In the genomic region with DNA sequence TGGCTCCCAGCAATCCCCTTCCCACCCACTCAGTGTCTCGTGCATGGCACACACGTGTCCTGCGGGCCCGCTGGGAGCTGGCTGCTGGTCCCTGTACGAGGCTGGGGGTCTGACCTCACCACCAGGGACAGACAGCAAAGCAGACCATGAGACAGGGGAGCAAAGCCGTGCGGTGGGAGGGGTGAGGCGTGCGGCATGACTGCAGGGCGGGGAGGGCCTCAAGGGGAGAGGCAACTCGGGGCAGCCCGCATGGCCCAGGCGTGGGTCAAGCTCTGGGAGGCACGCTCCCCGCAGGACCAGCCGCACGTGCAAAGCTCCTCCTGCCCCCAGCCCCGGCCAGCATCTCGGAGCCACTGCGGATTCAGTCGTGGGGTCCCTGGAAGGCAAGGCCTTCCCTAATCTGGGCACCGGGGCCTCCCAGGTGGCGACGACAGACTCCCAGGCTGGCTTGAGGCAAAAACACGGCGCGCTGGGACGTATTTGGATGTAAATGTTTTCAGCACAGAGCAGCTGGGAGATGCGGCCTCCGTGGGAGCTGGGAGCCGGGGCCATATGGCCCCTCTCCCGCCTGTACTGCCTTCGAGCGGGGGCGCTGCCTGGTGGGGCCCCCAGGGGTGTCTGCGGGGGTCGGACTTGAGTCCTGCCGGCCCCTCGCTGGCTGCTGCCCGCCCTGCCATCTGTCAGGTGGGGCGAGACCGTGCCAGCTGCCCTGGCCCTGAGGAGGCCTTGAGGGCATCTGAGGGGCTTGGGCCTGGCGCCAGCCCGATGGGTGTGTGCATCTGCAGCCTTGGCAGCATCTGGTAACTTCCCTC, we compare ENCODE assay signal across 30 cellular contexts. TPM values are rescaled to one million over a fixed set of nuclear protein-coding genes. Genes with fewer than 3 reads are reported as not detected.
A peak's percentile ranks its signal among the peaks of the same experiment; 100 is the strongest.
DNase-seq lines count a peak whose midpoint lies in the region; ATAC-seq and TF ChIP-seq lines count a peak whose summit lies in the region.
"Had no signal": no experiment of that assay in that cellular context is flagged by ENCODE, and none has a peak within 500 bp of the region (broad histone marks: within the 10 kb centered on the region; RNA-seq: fewer than 3 reads in every experiment).

No MANE protein-coding gene starts in this region.

- H4K20me1 ChIP-seq in OCI-LY1 (ENCODE audit: insufficient read depth, low read length) = no peaks in the 10 kb centered on the region
- H4K20me1 ChIP-seq in osteoblast (ENCODE audit: insufficient read depth, low read length) = no peaks in the 10 kb centered on the region

- H2AFZ ChIP-seq in OCI-LY1 (ENCODE audit: low read length) (no peak overlapping the region), osteoblast (ENCODE audit: low read length) (no peak overlapping the region)

- intact Hi-C loops in left ventricle myocardium superior (cut with micrococcal nuclease) = no loop called here
- intact Hi-C loops in left cardiac atrium (cut with DNase I) = no loop called here
- intact Hi-C loops in spleen (cut with DNase I; ENCODE audit: low total_unique reads) = no loop called here

- H3K4me2 ChIP-seq in OCI-LY1 (ENCODE audit: low read length) (no peak overlapping the region), osteoblast (ENCODE audit: insufficient read depth, low read length) (no peak overlapping the region)

- H3K27ac ChIP-seq in OCI-LY1 (ENCODE audit: low read depth, low read length, poor library complexity, severe bottlenecking) = peak overlapping the region; percentile 99
- H3K27ac ChIP-seq in spleen = no peak overlapping the region
- H3K27ac ChIP-seq in osteoblast (ENCODE audit: low read depth, low read length) = no peak overlapping the region
- H3K27ac ChIP-seq: brain microvascular endothelial cell, gastroesophageal sphincter, testis, WERI-Rb-1 had no signal

- H3K9me2 ChIP-seq in OCI-LY1 (ENCODE audit: low read depth, low read length) = no peaks in the 10 kb centered on the region

- TF ChIP-seq CTCF in OCI-LY1 (IDR thresholded peaks at IDR 0.05; ENCODE audit: low read length) (no peak), spleen (IDR thresholded peaks at IDR 0.05 in 8 of 11, conservative IDR thresholded peaks at IDR 0.05 in 3 of 11) (no peak), osteoblast (IDR thresholded peaks at IDR 0.05; ENCODE audit: extremely low read depth, low read depth, low read length) (no peak)

- no peak for ATAC-seq in left ventricle myocardium superior
- ATAC-seq in left cardiac atrium = no peak
- ATAC-seq in GM21576 (IDR thresholded peaks at IDR 0.05; ENCODE audit: unreplicated experiment) = no peak
- ATAC-seq: activated T-helper 17 cell treated with anti-CD3 and anti-CD28 coated beads, Interleukin-2, amount 50 U/mL, for 72 hours; CD8-positive, alpha-beta T cell; gastroesophageal sphincter; HCT116; mucosa of descending colon; natural killer cell had no signal

- H3K9me3 ChIP-seq in OCI-LY1 (ENCODE audit: low read length) (no peaks in the 10 kb centered on the region), spleen (no peaks in the 10 kb centered on the region), osteoblast (ENCODE audit: low read depth, low read length) (no peaks in the 10 kb centered on the region)
- H3K9me3 ChIP-seq: gastroesophageal sphincter, mucosa of descending colon, testis had no signal

- H3K9ac ChIP-seq in OCI-LY1 (ENCODE audit: low read length) = peak overlapping the region; percentile 33; the same call in 1 of the 2 replicates

- peaks cover 100% of the 10 kb centered on the region for H3K4me1 ChIP-seq in OCI-LY1 (ENCODE audit: insufficient read depth, low read length, severe bottlenecking)
- peaks cover 7 to 62% (median 50%) of the 10 kb centered on the region in 6 donors for H3K4me1 ChIP-seq in spleen
- H3K4me1 ChIP-seq in osteoblast (ENCODE audit: insufficient read depth, low read length) = no peaks in the 10 kb centered on the region
- H3K4me1 ChIP-seq: testis had no signal

- no peak for TF ChIP-seq POLR2A in spleen (IDR thresholded peaks at IDR 0.05)

- H3K27me3 ChIP-seq in OCI-LY1 (ENCODE audit: insufficient read depth, low read length) (no peaks in the 10 kb centered on the region), spleen (replicated peaks in 1 of 7) (peaks cover 0 to 30% (median 0%) of the 10 kb centered on the region in 7 donors), osteoblast (ENCODE audit: insufficient read depth, low read length) (peaks cover 10% of the 10 kb centered on the region)
- H3K27me3 ChIP-seq: testis had no signal

- H3K4me3 ChIP-seq in OCI-LY1 (ENCODE audit: low read depth, low read length, poor library complexity, severe bottlenecking) (no peak overlapping the region), spleen (no peak overlapping the region), osteoblast (ENCODE audit: insufficient read depth, low read length) (no peak overlapping the region)
- H3K4me3 ChIP-seq: gastroesophageal sphincter, mucosa of descending colon, testis had no signal

- H3K36me3 ChIP-seq in OCI-LY1 (ENCODE audit: insufficient read depth, low read length) (no peaks in the 10 kb centered on the region), spleen (no peaks in the 10 kb centered on the region), osteoblast (ENCODE audit: insufficient read depth, low read length) (no peaks in the 10 kb centered on the region)
- H3K36me3 ChIP-seq: brain microvascular endothelial cell, gastroesophageal sphincter, WERI-Rb-1 had no signal

- no peaks in the 10 kb centered on the region for H3F3A ChIP-seq in OCI-LY1 (ENCODE audit: insufficient read depth, low read length)

- no peaks in the 10 kb centered on the region for H3K79me2 ChIP-seq in OCI-LY1 (ENCODE audit: insufficient read depth, low read length)
- H3K79me2 ChIP-seq in osteoblast (ENCODE audit: insufficient read depth, low read length) = no peaks in the 10 kb centered on the region

- WGBS in spleen, 5 donors = 70 to 91% (median 80%) methylated on average over 15 to 44 of the region's 44 CpGs

- peak; percentile 14 for DNase-seq in left ventricle myocardium superior
- no peak for DNase-seq in left cardiac atrium
- DNase-seq in NCI-H1694 (lab: John Stamatoyannopoulos, UW) = peak; percentile 96
- DNase-seq in spleen = peak; percentile 73
- no peak for DNase-seq in osteoblast (ENCODE audit: insufficient read length, low spot score, missing footprints)
- DNase-seq in activated CD4-positive, alpha-beta T cell treated with anti-CD3 and anti-CD28 coated beads, Interleukin-2, amount 50 U/mL, for 48 hours = no peak
- DNase-seq: activated CD4-positive, alpha-beta T cell treated with anti-CD3 and anti-CD28 coated beads for 4 hours; activated naive CD4-positive, alpha-beta T cell treated with anti-CD3 and anti-CD28 coated beads, Interleukin-2, amount 50 U/mL, for 16 hours; amygdala; brain microvascular endothelial cell; CD8-positive, alpha-beta T cell; DMS153; MV-4-11; natural killer cell; NCI-H187; NCI-H226; NCI-H774; RPMI8226; stimulated activated naive CD4-positive, alpha-beta T cell treated with Interleukin-2 at 50 U/mL for 16 hours; testis; WERI-Rb-1 had no signal

RNA-seq across cellular contexts. Expression of a gene that starts 12.2 kb away (rescaled TPM):
- total RNA-seq in left ventricle myocardium superior = 11.5 TPM
- total RNA-seq in left cardiac atrium = 1 to 10 TPM; 6.5 to 6.6 TPM
- total RNA-seq in spleen = 10 to 100 TPM; 10.5 to 59.8 (median 56.3) TPM
- polyA plus RNA-seq in spleen = 10 to 100 TPM in 2 of 3 donors, 1 to 10 TPM in 1; 8.4 to 25.1 (median 14.3) TPM
- total RNA-seq in osteoblast = not detected in 2 replicates
- total RNA-seq: lung microvascular endothelial cell, pulmonary artery endothelial cell, SK-MEL-5 had no signal

Comparison
In these comparisons a context has a peak if more than half of its experiments do, and no peak if none do; other contexts are left out.
1. DNase-seq: peak in left ventricle myocardium superior (single experiment), NCI-H1694 (single experiment) and spleen (single experiment); none in left cardiac atrium (single experiment), osteoblast (single experiment) and activated CD4-positive, alpha-beta T cell treated with anti-CD3 and anti-CD28 coated beads, Interleukin-2, amount 50 U/mL, for 48 hours (0 of 2).